ENCODE assay signal across 2 cellular contexts in the genomic region with DNA sequence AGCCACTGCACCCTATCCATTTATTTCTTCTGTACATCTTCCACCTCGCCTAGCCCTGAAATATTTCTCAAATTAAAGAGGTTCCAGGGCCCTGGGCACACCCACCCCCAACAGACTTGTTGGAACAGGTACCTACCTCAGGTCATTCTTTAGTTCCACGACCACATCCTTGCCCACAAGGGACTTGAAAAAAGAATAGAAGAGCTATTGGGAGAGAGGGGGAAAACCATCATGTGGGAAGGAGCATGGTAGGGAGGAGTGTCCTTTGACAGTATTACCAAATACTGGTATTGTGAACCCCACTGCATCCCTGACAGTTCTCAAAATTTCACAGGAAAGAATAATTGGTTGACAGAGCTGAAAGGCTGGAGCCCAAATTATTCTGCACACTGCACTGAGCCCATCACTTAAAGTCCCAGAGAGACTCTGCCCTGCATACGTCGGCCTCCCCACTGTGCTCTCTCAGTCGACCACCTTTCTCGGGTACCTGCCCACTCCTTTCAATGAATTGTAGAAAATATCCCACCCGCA.
TF ChIP-seq lines count a peak whose summit lies in the region.

No MANE protein-coding gene starts in this region.

TF ChIP-seq in H1, 55 proteins besides CTCF, POLR2A, EP300 and RAD21:
- TF ChIP-seq SUZ12 (IDR thresholded peaks at IDR 0.05; ENCODE audit: low read length) (no peak), BRCA1 (IDR thresholded peaks at IDR 0.05; ENCODE audit: low read depth, low read length) (no peak), GABPA (IDR thresholded peaks at IDR 0.05; ENCODE audit: borderline replicate concordance, insufficient read depth, low read length) (no peak), KDM5A (IDR thresholded peaks at IDR 0.05; ENCODE audit: low read length) (no peak), SP1 (IDR thresholded peaks at IDR 0.05; ENCODE audit: low read depth, low read length) (no peak), SRF (IDR thresholded peaks at IDR 0.05; ENCODE audit: low read depth, low read length) (no peak), POU5F1 (IDR thresholded peaks at IDR 0.05; ENCODE audit: low read depth, low read length) (no peak)
- TF ChIP-seq, protein P1, sequence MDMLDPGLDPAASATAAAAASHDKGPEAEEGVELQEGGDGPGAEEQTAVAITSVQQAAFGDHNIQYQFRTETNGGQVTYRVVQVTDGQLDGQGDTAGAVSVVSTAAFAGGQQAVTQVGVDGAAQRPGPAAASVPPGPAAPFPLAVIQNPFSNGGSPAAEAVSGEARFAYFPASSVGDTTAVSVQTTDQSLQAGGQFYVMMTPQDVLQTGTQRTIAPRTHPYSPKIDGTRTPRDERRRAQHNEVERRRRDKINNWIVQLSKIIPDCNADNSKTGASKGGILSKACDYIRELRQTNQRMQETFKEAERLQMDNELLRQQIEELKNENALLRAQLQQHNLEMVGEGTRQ (IDR thresholded peaks at IDR 0.05; ENCODE audit: low read length), result no peak

TF ChIP-seq in neural cell, 6 proteins besides CTCF, POLR2A, EP300 and RAD21:
- TF ChIP-seq SMC3 (conservative IDR thresholded peaks at IDR 0.05; ENCODE audit: poor library complexity) (no peak), POLR2AphosphoS5 (IDR thresholded peaks at IDR 0.05) (no peak), MXI1 (conservative IDR thresholded peaks at IDR 0.05; ENCODE audit: poor library complexity, severe bottlenecking) (no peak), EZH2 (IDR thresholded peaks at IDR 0.05; ENCODE audit: borderline replicate concordance, insufficient read depth, low read length, poor library complexity, severe bottlenecking) (no peak), TAF1 (IDR thresholded peaks at IDR 0.05; ENCODE audit: low read depth) (no peak)
- TF ChIP-seq, protein P2, sequence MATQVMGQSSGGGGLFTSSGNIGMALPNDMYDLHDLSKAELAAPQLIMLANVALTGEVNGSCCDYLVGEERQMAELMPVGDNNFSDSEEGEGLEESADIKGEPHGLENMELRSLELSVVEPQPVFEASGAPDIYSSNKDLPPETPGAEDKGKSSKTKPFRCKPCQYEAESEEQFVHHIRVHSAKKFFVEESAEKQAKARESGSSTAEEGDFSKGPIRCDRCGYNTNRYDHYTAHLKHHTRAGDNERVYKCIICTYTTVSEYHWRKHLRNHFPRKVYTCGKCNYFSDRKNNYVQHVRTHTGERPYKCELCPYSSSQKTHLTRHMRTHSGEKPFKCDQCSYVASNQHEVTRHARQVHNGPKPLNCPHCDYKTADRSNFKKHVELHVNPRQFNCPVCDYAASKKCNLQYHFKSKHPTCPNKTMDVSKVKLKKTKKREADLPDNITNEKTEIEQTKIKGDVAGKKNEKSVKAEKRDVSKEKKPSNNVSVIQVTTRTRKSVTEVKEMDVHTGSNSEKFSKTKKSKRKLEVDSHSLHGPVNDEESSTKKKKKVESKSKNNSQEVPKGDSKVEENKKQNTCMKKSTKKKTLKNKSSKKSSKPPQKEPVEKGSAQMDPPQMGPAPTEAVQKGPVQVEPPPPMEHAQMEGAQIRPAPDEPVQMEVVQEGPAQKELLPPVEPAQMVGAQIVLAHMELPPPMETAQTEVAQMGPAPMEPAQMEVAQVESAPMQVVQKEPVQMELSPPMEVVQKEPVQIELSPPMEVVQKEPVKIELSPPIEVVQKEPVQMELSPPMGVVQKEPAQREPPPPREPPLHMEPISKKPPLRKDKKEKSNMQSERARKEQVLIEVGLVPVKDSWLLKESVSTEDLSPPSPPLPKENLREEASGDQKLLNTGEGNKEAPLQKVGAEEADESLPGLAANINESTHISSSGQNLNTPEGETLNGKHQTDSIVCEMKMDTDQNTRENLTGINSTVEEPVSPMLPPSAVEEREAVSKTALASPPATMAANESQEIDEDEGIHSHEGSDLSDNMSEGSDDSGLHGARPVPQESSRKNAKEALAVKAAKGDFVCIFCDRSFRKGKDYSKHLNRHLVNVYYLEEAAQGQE (IDR thresholded peaks at IDR 0.05; ENCODE audit: borderline replicate concordance), result no peak
TF ChIP-seq in neural cell: peak in this region for 0.
